In genomic region chr19:46529622-46530451, GRCh38 we compare ENCODE assay signal across 8 cellular contexts. TPM values are rescaled to one million over a fixed set of nuclear protein-coding genes. Genes with fewer than 3 reads are reported as not detected.
DNase-seq lines count a peak whose midpoint lies in the region; ATAC-seq, FAIRE-seq and TF ChIP-seq lines count a peak whose summit lies in the region.

No MANE protein-coding gene starts in this region.

- H3K4me3 ChIP-seq in Peyer's patch = no peak overlapping the region
- H3K4me3 ChIP-seq in fibroblast of lung (replicated peaks in 1 of 4; ENCODE audit: control extremely low read depth in 1 of 4, insufficient read depth in 1 of 4, low read depth in 3 of 4, low read length in 4 of 4) = no peak overlapping the region
- no peak overlapping the region for H3K4me3 ChIP-seq in tibial artery

- H3K9ac ChIP-seq in fibroblast of lung (ENCODE audit: insufficient read depth, low read length) = no peak overlapping the region

- no peak for FAIRE-seq in HTR-8/SVneo (lab: Jason Lieb, UNC)

- H3K27me3 ChIP-seq in Peyer's patch (no peaks in the 10 kb centered on the region), fibroblast of lung (ENCODE audit: control insufficient read depth, insufficient read depth, low read length) (no peaks in the 10 kb centered on the region), tibial artery (peaks cover 0 to 26% of the 10 kb centered on the region in 2 donors)

- TF ChIP-seq CTCF in Peyer's patch (IDR thresholded peaks at IDR 0.05) (peak; percentile 69 to 91 (median 90)), fibroblast of lung (conservative IDR thresholded peaks at IDR 0.05 in 1 of 2, IDR thresholded peaks at IDR 0.05 in 1 of 2; ENCODE audit: low read depth in 1 of 2, low read length in 2 of 2) (peak; percentile 85 to 90), tibial artery (IDR thresholded peaks at IDR 0.05) (peak; percentile 92 to 94)

- H3K9me3 ChIP-seq in Peyer's patch (no peaks in the 10 kb centered on the region), fibroblast of lung (ENCODE audit: control insufficient read depth, insufficient read depth, low read depth, low read length) (no peaks in the 10 kb centered on the region), tibial artery (no peaks in the 10 kb centered on the region)

- TF ChIP-seq POLR2A in Peyer's patch (IDR thresholded peaks at IDR 0.05) = no peak

- no peaks in the 10 kb centered on the region for H4K20me1 ChIP-seq in fibroblast of lung (ENCODE audit: control insufficient read depth, extremely low read depth, insufficient read depth, low read length)

- DNase-seq in COLO829 (ENCODE audit: low spot score) (peak; percentile 85), HTR-8/SVneo (ENCODE audit: insufficient read length, low spot score) (peak; percentile 76), Peyer's patch (peak; percentile 55 to 85 (median 77)), fibroblast of lung (ENCODE audit: low read depth in 2 of 2) (peak; percentile 34 to 66), occipital lobe (lab: John Stamatoyannopoulos, UW) (peak; percentile 51), tibial artery (peak; percentile 61 to 78)
- peak; percentile 81 to 83 for DNase-seq in activated T-cell treated with anti-CD3 and anti-CD28 coated beads, Interleukin-2, amount 50 U/mL, for 48 hours

- peak overlapping the region; percentile 39 for H2AFZ ChIP-seq in fibroblast of lung (ENCODE audit: low read length)

- H3K4me2 ChIP-seq in fibroblast of lung (ENCODE audit: extremely low read depth, insufficient read depth, low read length) = peak overlapping the region; percentile 45

- intact Hi-C loops in tibial artery (cut with DNase I; ENCODE audit: low total_unique reads) = no loop called here

- H3K4me1 ChIP-seq in Peyer's patch = peaks cover 0 to 5% (median 0%) of the 10 kb centered on the region in 4 donors
- no peaks in the 10 kb centered on the region for H3K4me1 ChIP-seq in fibroblast of lung (ENCODE audit: control insufficient read depth, extremely low read depth, insufficient read depth, low read length)
- peaks cover 0 to 12% (median 7%) of the 10 kb centered on the region in 4 donors for H3K4me1 ChIP-seq in tibial artery

- no peak for ATAC-seq in GM19452 (IDR thresholded peaks at IDR 0.05; ENCODE audit: unreplicated experiment)

- no peaks in the 10 kb centered on the region for H3K79me2 ChIP-seq in fibroblast of lung (ENCODE audit: control insufficient read depth, insufficient read depth, low read length)

- H3K27ac ChIP-seq in Peyer's patch (no peak overlapping the region), fibroblast of lung (ENCODE audit: insufficient read depth, low read length) (no peak overlapping the region), tibial artery (no peak overlapping the region)

- H3K36me3 ChIP-seq in Peyer's patch (no peaks in the 10 kb centered on the region), fibroblast of lung (ENCODE audit: control insufficient read depth, insufficient read depth, low read length) (no peaks in the 10 kb centered on the region), tibial artery (no peaks in the 10 kb centered on the region)

RNA-seq across cellular contexts. Expression of gene PNMA8B, which starts 34.2 kb away (rescaled TPM):
- total RNA-seq in Peyer's patch = 1 to 10 TPM in 1 of 4 donors, under 1 TPM in 2, not detected in 1; 0.38 to 1.7 (median 0.67) TPM
- total RNA-seq in fibroblast of lung = 1.3 and 1.7 TPM in 2 replicates
- polyA plus RNA-seq in fibroblast of lung = 0.12 and 0.14 TPM in 2 replicates
- polyA plus RNA-seq in fibroblast of lung (2012) = 0.31 and 0.70 TPM in 2 replicates
- polyA minus RNA-seq in fibroblast of lung (ENCODE audit: low replicate concordance) = 0.08 and 1.0 TPM in 2 replicates
- total RNA-seq in occipital lobe = 17.5 TPM

RNA-seq across cellular contexts. Expression of gene PNMA8A, which starts 58.5 kb away (rescaled TPM):
- total RNA-seq in Peyer's patch = under 1 TPM in 1 of 4 donors, not detected in 3; 0.28 TPM
- total RNA-seq in fibroblast of lung = 3.9 and 8.9 TPM in 2 replicates
- polyA plus RNA-seq in fibroblast of lung = 0.45 and 1.4 TPM in 2 replicates
- 0.56 and 1.4 TPM in 2 replicates for polyA plus RNA-seq in fibroblast of lung (2012)
- 0.41 TPM in 1 of 2 replicates, not detected in the other for polyA minus RNA-seq in fibroblast of lung (ENCODE audit: low replicate concordance)
- 58.5 TPM for total RNA-seq in occipital lobe
